10 cellular contexts compared by ENCODE assay signal in the genomic region with DNA sequence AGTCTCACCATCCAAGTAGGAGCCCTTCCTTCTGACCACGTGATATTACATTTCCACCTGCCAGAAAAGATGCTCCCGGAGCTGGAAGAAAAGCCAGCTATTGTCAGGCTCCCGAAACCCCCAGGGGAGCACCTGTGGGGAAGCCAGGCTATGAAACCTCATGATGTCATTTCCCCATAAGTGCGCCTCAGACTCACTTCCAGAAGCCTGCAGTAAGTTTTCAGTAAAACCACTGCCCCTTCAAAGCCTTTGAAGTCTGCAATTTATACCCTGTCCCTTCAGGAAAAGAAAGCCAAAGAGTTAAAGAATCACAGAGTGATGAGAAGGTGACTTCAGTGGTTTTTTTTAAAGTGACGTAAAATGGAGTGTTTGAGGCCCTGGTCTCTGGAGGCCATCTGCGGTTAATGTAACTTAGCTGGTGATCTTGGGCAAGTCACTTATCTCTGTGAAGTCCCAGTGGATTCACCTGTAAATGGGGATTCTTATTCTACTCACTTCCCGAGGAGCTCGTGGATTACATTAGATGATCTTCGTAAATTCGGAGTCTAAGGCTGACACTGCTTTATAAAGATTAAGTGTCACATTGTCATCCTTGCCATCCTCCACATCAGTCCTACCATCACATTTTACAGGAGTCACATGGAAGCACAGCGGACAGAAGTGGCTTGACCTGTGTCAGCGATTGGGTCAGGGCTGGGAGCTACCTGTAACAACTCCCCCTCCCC. TPM values are rescaled to one million over a fixed set of nuclear protein-coding genes. Genes with fewer than 3 reads are reported as not detected.
DNase-seq lines count a peak whose midpoint lies in the region; ATAC-seq, FAIRE-seq and TF ChIP-seq lines count a peak whose summit lies in the region.
"Had no signal": no experiment of that assay in that cellular context is flagged by ENCODE, and none has a peak within 500 bp of the region (broad histone marks: within the 10 kb centered on the region; RNA-seq: fewer than 3 reads in every experiment).

No MANE protein-coding gene starts in this region.

- no peaks in the 10 kb centered on the region for H3K36me3 ChIP-seq in body of pancreas (replicated peaks in 1 of 2; ENCODE audit: insufficient read depth in 1 of 2, low read depth in 2 of 2)
- H3K36me3 ChIP-seq in testis (ENCODE audit: low read depth, missing control alignments) = no peaks in the 10 kb centered on the region

- TF ChIP-seq POLR2A in body of pancreas (IDR thresholded peaks at IDR 0.05) (no peak), testis (IDR thresholded peaks at IDR 0.05) (no peak)

- H3K27ac ChIP-seq in body of pancreas = no peak overlapping the region
- H3K27ac ChIP-seq in testis = no peak overlapping the region

- peaks cover 16% of the 10 kb centered on the region for H3K36me3 Mint-ChIP-seq in WTC11
- H3K36me3 Mint-ChIP-seq: CD8-positive, alpha-beta T cell had no signal

- peak overlapping the region; percentile 100 for H3K4me3 Mint-ChIP-seq in WTC11
- H3K4me3 Mint-ChIP-seq: CD8-positive, alpha-beta T cell had no signal

- H3K4me1 Mint-ChIP-seq in WTC11 = peaks cover 28% of the 10 kb centered on the region

- FAIRE-seq in GM19239 (lab: Jason Lieb, UNC) = peak; percentile 99
- FAIRE-seq: endometrium had no signal

- no peak overlapping the region for H3K4me3 ChIP-seq in body of pancreas
- no peak overlapping the region for H3K4me3 ChIP-seq in testis

- intact Hi-C loops in body of pancreas (cut with DNase I) = loop anchor here (10.0 kb wide), 1 partner anchor 368 kb away; no protein-coding TSS in a partner anchor
- intact Hi-C loops in testis (cut with DNase I; ENCODE audit: low total_unique reads) = no loop called here

- H3K4me1 ChIP-seq in body of pancreas (peaks cover 28% of the 10 kb centered on the region), testis (no peaks in the 10 kb centered on the region)

- ATAC-seq in HG02973 (IDR thresholded peaks at IDR 0.05; ENCODE audit: unreplicated experiment) (peak; percentile 65), WTC11 (no peak), body of pancreas (no peak)
- ATAC-seq: CD8-positive, alpha-beta T cell had no signal

- H3K27ac Mint-ChIP-seq in WTC11 = peak overlapping the region; percentile 39; the same call in 1 of the 2 replicates
- H3K27ac Mint-ChIP-seq: CD8-positive, alpha-beta T cell had no signal

- H3K9me3 Mint-ChIP-seq in WTC11 = no peaks in the 10 kb centered on the region
- H3K9me3 Mint-ChIP-seq: CD8-positive, alpha-beta T cell had no signal

- no peaks in the 10 kb centered on the region for H3K27me3 ChIP-seq in body of pancreas
- no peaks in the 10 kb centered on the region for H3K27me3 ChIP-seq in testis

- CTCF ChIA-PET in WTC11 (lab: Charles Lee) = interaction anchor here (0.8 to 4.3 kb wide), 18 partner anchors 20 to 727 kb away, joined by 3 to 30 read pairs (median 4); no protein-coding TSS in a partner anchor

- 75 to 81% methylated on average over 12 of the region's 12 CpGs for WGBS in body of pancreas, 2 donors
- 53 to 60% methylated on average over 12 of the region's 12 CpGs for whole genome bisulfite sequencing in testis, 2 donors

- POLR2A ChIA-PET in WTC11 (lab: Charles Lee) = interaction anchor here (1.0 to 3.5 kb wide), 5 partner anchors 23 to 371 kb away, joined by 3 to 26 read pairs (median 4); no protein-coding TSS in a partner anchor

- no peaks in the 10 kb centered on the region for H3K27me3 Mint-ChIP-seq in WTC11 (ENCODE audit: low read depth)

- DNase-seq in Daoy (ENCODE audit: low read depth) (peak; percentile 8), GM19239 (ENCODE audit: insufficient read length, low spot score) (peak; percentile 41), WTC11 (ENCODE audit: low spot score) (peak; percentile 34), body of pancreas (no peak), cerebellar cortex (ENCODE audit: low spot score) (no peak), testis (no peak), OCI-M2 (lab: John Stamatoyannopoulos, UW; ENCODE audit: unreplicated experiment) (no peak)
- DNase-seq: CD8-positive, alpha-beta T cell had no signal

- H3K9me3 ChIP-seq in body of pancreas (no peaks in the 10 kb centered on the region), testis (no peaks in the 10 kb centered on the region)

- TF ChIP-seq CTCF in WTC11 (IDR thresholded peaks at IDR 0.05) = no peak
- no peak for TF ChIP-seq CTCF in body of pancreas (IDR thresholded peaks at IDR 0.05)
- TF ChIP-seq CTCF in testis (IDR thresholded peaks at IDR 0.05) = no peak

TF ChIP-seq in WTC11, 78 proteins besides CTCF, POLR2A, EP300 and RAD21:
- TF ChIP-seq, protein P1, sequence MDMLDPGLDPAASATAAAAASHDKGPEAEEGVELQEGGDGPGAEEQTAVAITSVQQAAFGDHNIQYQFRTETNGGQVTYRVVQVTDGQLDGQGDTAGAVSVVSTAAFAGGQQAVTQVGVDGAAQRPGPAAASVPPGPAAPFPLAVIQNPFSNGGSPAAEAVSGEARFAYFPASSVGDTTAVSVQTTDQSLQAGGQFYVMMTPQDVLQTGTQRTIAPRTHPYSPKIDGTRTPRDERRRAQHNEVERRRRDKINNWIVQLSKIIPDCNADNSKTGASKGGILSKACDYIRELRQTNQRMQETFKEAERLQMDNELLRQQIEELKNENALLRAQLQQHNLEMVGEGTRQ (CRISPR knock-in tag; IDR thresholded peaks at IDR 0.05) = peak; percentile 78
- TF ChIP-seq, protein P2, sequence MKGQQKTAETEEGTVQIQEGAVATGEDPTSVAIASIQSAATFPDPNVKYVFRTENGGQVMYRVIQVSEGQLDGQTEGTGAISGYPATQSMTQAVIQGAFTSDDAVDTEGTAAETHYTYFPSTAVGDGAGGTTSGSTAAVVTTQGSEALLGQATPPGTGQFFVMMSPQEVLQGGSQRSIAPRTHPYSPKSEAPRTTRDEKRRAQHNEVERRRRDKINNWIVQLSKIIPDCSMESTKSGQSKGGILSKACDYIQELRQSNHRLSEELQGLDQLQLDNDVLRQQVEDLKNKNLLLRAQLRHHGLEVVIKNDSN (CRISPR knock-in tag; IDR thresholded peaks at IDR 0.05) = peak; percentile 65; the same call in 1 of the 2 replicates
- 0 out of 2 replicates have a peak, but pooled peaks have one; percentile 31 for TF ChIP-seq MAX (CRISPR knock-in tag; IDR thresholded peaks at IDR 0.05)
- TF ChIP-seq GTF2I (CRISPR knock-in tag; conservative IDR thresholded peaks at IDR 0.05) = no peak
- peak; percentile 73; the same call in 1 of the 2 replicates for TF ChIP-seq ZNF423 (CRISPR knock-in tag; IDR thresholded peaks at IDR 0.05)

RNA-seq across cellular contexts. Expression of gene SEMA6A, which starts 2.6 kb away (rescaled TPM):
- 0.34 and 4.9 TPM in 2 replicates for total RNA-seq in Daoy (2014; rRNA removed; shearing (Covaris generic))
- total RNA-seq in WTC11 (2021) (336 to 406 TPM (median 357 TPM) in 3 replicates), body of pancreas (10 to 100 TPM; 18.7 to 25.1 TPM), testis (10 to 100 TPM; 52.0 to 67.6 TPM)
- 17.4 TPM for polyA plus RNA-seq in testis (ENCODE audit: insufficient read depth, low read depth, low replicate concordance)
- total RNA-seq: CD8-positive, alpha-beta T cell had no signal

Comparison
In these comparisons a context has a peak if more than half of its experiments do, and no peak if none do; other contexts are left out.
1. DNase-seq: peak in Daoy (single experiment), GM19239 (single experiment) and WTC11 (single experiment); none in body of pancreas (0 of 4), cerebellar cortex (single experiment), testis (single experiment) and OCI-M2 (single experiment).